ENCODE assay signal across 17 cellular contexts in the genomic region with DNA sequence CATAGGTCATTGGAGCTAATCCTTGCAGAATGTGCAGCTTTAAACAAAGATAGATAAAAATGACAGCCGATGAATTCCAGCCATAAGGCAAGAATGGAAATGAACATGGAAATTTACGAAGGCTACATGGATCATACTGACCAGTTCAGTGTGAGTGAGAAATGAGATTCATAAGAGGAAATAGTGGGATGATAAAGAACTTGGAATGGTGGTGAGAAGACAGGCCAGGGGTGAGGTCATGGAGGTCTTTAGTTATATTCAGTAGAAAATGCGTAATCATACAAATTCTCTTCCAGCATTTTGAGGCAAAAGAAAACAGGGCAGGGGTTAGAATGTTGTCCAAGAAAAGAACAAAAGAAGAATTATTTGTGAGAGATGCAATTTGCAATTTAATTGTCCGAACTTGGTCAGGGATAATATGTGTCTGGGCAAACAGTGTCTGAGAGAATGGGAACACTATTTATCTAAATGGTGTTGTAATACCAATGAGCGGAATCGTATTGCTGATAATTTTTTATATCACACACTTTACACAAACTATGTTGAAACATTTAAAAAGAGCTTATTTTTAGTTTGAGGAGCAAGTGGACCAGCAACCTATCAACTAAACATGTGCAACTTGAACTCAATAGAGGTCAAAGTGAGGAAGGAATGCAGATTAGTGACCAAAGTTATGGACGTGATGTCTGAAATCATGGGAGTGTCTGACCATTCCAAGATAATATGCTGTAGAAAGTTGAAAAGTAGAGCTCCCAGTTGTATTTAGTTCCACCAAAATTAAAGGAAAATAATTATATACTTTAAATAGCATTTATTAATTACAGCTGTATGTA.
A peak's percentile ranks its signal among the peaks of the same experiment; 100 is the strongest.
DNase-seq lines count a peak whose midpoint lies in the region; ATAC-seq and TF ChIP-seq lines count a peak whose summit lies in the region.
"Had no signal": no experiment of that assay in that cellular context is flagged by ENCODE, and none has a peak within 500 bp of the region (broad histone marks: within the 10 kb centered on the region; RNA-seq: fewer than 3 reads in every experiment).

No MANE protein-coding gene starts in this region.

- no peaks in the 10 kb centered on the region for H3K36me3 ChIP-seq in gastroesophageal sphincter

- H3K27me3 ChIP-seq in gastroesophageal sphincter (no peaks in the 10 kb centered on the region), layer of hippocampus (ENCODE audit: control insufficient read depth, insufficient read depth, low read length) (no peaks in the 10 kb centered on the region)

- H3K27ac ChIP-seq in angular gyrus (ENCODE audit: low read depth, low read length) (peak overlapping the region; percentile 22), gastroesophageal sphincter (no peak overlapping the region), layer of hippocampus (ENCODE audit: low read depth, low read length) (peak overlapping the region; percentile 40), substantia nigra (ENCODE audit: low read depth, low read length, poor library complexity, severe bottlenecking) (peak overlapping the region; percentile 43)
- H3K27ac ChIP-seq: HL-60, PC-9 had no signal

- no peak for TF ChIP-seq CTCF in gastroesophageal sphincter (IDR thresholded peaks at IDR 0.05)

- no peaks in the 10 kb centered on the region for H3K9me3 ChIP-seq in gastroesophageal sphincter

- no peak for TF ChIP-seq POLR2A in gastroesophageal sphincter (IDR thresholded peaks at IDR 0.05)

- ATAC-seq in gastroesophageal sphincter (peak; percentile 28), GM19452 (IDR thresholded peaks at IDR 0.05; ENCODE audit: unreplicated experiment) (no peak)
- ATAC-seq: CD8-positive, alpha-beta T cell; GM23338 had no signal

- 24 to 74% methylated on average over 7 of the region's 7 CpGs for WGBS in gastroesophageal sphincter (ENCODE audit: low coverage in 1 of 2), 2 donors

- no peaks in the 10 kb centered on the region for H3K4me1 ChIP-seq in gastroesophageal sphincter

- DNase-seq in substantia nigra (lab: John Stamatoyannopoulos, UW) = peak in 1 of 49 donors; percentile 1
- DNase-seq in stimulated activated CD4-positive, alpha-beta T cell treated with anti-CD3 and anti-CD28 coated beads, Interleukin-2, amount 100 ng/mL, for 48 hours = no peak
- no peak for DNase-seq in activated naive CD4-positive, alpha-beta T cell (lab: John Stamatoyannopoulos, UW)
- DNase-seq: ACHN; CD8-positive, alpha-beta T cell; DND-41; NCI-H1048; NCI-H146; NCI-H2081 treated with DMSO at 0.1 percent for 48 hours; NCI-H748 treated with DMSO at 0.1 percent for 48 hours; PC-9 had no signal

- no peak for TF ChIP-seq EP300 in gastroesophageal sphincter (IDR thresholded peaks at IDR 0.05)

- H3K4me3 ChIP-seq in gastroesophageal sphincter = no peak overlapping the region
- H3K4me3 ChIP-seq: GM23338, PC-9 had no signal

Comparison
In these comparisons a context has a peak if more than half of its experiments do, and no peak if none do; other contexts are left out.
1. H3K27ac ChIP-seq: peak in angular gyrus (single experiment), layer of hippocampus (single experiment) and substantia nigra (single experiment); none in gastroesophageal sphincter (0 of 4).